9 cellular contexts compared by ENCODE assay signal in genomic region chr1:230713915-230714764, GRCh38. TPM values are rescaled to one million over a fixed set of nuclear protein-coding genes. Genes with fewer than 3 reads are reported as not detected.
DNase-seq lines count a peak whose midpoint lies in the region; ATAC-seq and TF ChIP-seq lines count a peak whose summit lies in the region.
"Had no signal": no experiment of that assay in that cellular context is flagged by ENCODE, and none has a peak within 500 bp of the region (broad histone marks: within the 10 kb centered on the region; RNA-seq: fewer than 3 reads in every experiment).

TSS of gene AGT (minus strand) at chr1:230714122. CDS start at chr1:230710823, 3,299 bp downstream.

- peaks cover 6% of the 10 kb centered on the region for H3K4me1 Mint-ChIP-seq in CD14-positive monocyte

- H3K9me3 ChIP-seq in body of pancreas (no peaks in the 10 kb centered on the region), tibial artery (no peaks in the 10 kb centered on the region)

- no peaks in the 10 kb centered on the region for H3K27me3 ChIP-seq in body of pancreas
- no peaks in the 10 kb centered on the region for H3K27me3 ChIP-seq in tibial artery

- intact Hi-C loops in body of pancreas (cut with DNase I) = no loop called here
- intact Hi-C loops in tibial artery (cut with DNase I; ENCODE audit: low total_unique reads) = no loop called here
- intact Hi-C loops in CD14-positive monocyte (cut with micrococcal nuclease) = no loop called here

- H3K36me3 Mint-ChIP-seq in CD14-positive monocyte = no peaks in the 10 kb centered on the region

- H3K36me3 ChIP-seq in body of pancreas (replicated peaks in 1 of 2; ENCODE audit: insufficient read depth in 1 of 2, low read depth in 2 of 2) = no peaks in the 10 kb centered on the region
- peaks cover 0 to 4% (median 0%) of the 10 kb centered on the region in 3 donors for H3K36me3 ChIP-seq in tibial artery

- H3K27me3 Mint-ChIP-seq in CD14-positive monocyte (ENCODE audit: low read depth in 3 of 3) = peaks cover 4 to 7% (median 7%) of the 10 kb centered on the region in 3 donors

- TF ChIP-seq POLR2A in body of pancreas (IDR thresholded peaks at IDR 0.05) = no peak

- H3K27ac Mint-ChIP-seq in CD14-positive monocyte = peak within 1 kb of the TSS in 1 of 7 donors; percentile 3

- peaks cover 2 to 9% (median 6%) of the 10 kb centered on the region in 7 donors for H3K9me3 Mint-ChIP-seq in CD14-positive monocyte

- peak; percentile 59 for DNase-seq in LNCaP clone FGC (ENCODE audit: low read depth)
- peak; percentile 85 to 94 (median 90) for DNase-seq in body of pancreas
- DNase-seq in left lobe of liver (ENCODE audit: low spot score) = peak; percentile 98
- DNase-seq in tibial artery = peak; percentile 83 to 86
- DNase-seq in stimulated activated CD4-positive, alpha-beta T cell treated with anti-CD3 and anti-CD28 coated beads, Interleukin-1b, Interleukin-23, amount 100 ng/mL, for 48 hours = no peak
- DNase-seq in CD14-positive monocyte (ENCODE audit: low spot score) = no peak
- DNase-seq in foreskin melanocyte = no peak
- no peak for DNase-seq in activated CD4-positive, alpha-beta T cell treated with anti-CD3 and anti-CD28 coated beads for 48 hours

- peak within 1 kb of the TSS in 1 of 2 donors; percentile 7 for H3K4me3 Mint-ChIP-seq in CD14-positive monocyte

- no peak for TF ChIP-seq CTCF in LNCaP clone FGC (IDR thresholded peaks at IDR 0.05; ENCODE audit: control insufficient read depth, extremely low read depth, insufficient read depth)
- no peak for TF ChIP-seq CTCF in body of pancreas (IDR thresholded peaks at IDR 0.05)
- no peak for TF ChIP-seq CTCF in tibial artery (IDR thresholded peaks at IDR 0.05)
- TF ChIP-seq CTCF in CD14-positive monocyte (IDR thresholded peaks at IDR 0.05) = no peak

- H3K4me3 ChIP-seq in LNCaP clone FGC (ENCODE audit: low read depth, low read length) (no peak within 1 kb of the TSS), body of pancreas (no peak within 1 kb of the TSS), tibial artery (peak within 1 kb of the TSS; percentile 39 to 52)

- H3K27ac ChIP-seq in body of pancreas = peak within 1 kb of the TSS; percentile 49 to 72 (median 71)
- peak within 1 kb of the TSS; percentile 50 to 53 for H3K27ac ChIP-seq in tibial artery

- 16 to 19% methylated on average over 9 to 23 of the region's 24 CpGs for WGBS in body of pancreas, 2 donors

- ATAC-seq in body of pancreas = peak; percentile 99
- peak; percentile 57 for ATAC-seq in left lobe of liver

- H3K4me1 ChIP-seq in body of pancreas = peaks cover 20% of the 10 kb centered on the region
- H3K4me1 ChIP-seq in tibial artery = peaks cover 3 to 17% (median 10%) of the 10 kb centered on the region in 4 donors

RNA-seq across cellular contexts. Expression of gene AGT, which starts in this region (rescaled TPM):
- total RNA-seq in body of pancreas (10 to 100 TPM in 1 of 2 donors, 1 to 10 TPM in 1; 5.6 to 11.2 TPM), left lobe of liver (2,376 TPM)
- polyA plus RNA-seq in CD14-positive monocyte = not detected
- total RNA-seq: activated CD8-positive, alpha-beta memory T cell treated with anti-CD3 and anti-CD28 coated beads for 36 hours had no signal

Comparison
In these comparisons a context has a peak if more than half of its experiments do, and no peak if none do; other contexts are left out.
1. RNA of gene AGT (total RNA-seq): 2,376 TPM in left lobe of liver (single experiment); 5.6 to 11.2 TPM in body of pancreas; every median in the first group is over 100 times any median in the second.
2. DNase-seq: peak in LNCaP clone FGC (single experiment), body of pancreas (4 of 4), left lobe of liver (single experiment) and tibial artery (2 of 2); none in stimulated activated CD4-positive, alpha-beta T cell treated with anti-CD3 and anti-CD28 coated beads, Interleukin-1b, Interleukin-23, amount 100 ng/mL, for 48 hours (single experiment), CD14-positive monocyte (single experiment), foreskin melanocyte (single experiment) and activated CD4-positive, alpha-beta T cell treated with anti-CD3 and anti-CD28 coated beads for 48 hours (single experiment).
3. H3K4me3 ChIP-seq: peak in tibial artery (2 of 2); none in LNCaP clone FGC (single experiment) and body of pancreas (0 of 2).